In the genomic region with DNA sequence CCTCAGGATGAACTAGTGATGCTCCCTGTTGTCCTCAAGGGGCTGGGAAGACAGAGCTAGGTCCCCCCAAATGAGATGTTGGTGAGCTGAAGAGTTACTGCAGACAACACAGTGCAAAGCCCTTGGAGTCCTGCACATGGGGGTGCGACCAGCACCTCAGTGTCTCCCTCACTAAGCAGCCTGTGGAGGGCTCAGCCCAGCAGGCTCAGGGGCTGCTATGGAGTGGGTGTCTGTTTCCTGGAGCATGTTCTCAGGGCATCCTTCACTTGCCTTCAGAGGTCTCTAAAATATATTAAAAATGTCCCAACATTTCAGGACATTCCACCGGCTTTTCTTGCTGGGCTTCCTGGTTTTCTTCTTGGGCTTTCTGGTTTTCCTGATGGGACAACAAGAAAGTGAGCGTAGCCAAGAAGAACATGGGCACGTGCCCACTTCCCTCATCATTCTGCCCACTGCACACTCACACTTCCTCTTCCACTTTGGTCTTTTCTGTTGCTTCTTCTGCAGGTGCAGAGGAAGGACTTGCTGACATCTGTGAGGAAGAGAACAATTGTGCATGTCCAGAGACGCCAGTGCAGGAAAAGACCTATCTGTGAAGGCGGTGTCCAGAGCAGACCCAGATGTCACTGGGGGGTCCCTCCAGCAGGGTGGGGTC, we compare ENCODE assay signal across 10 cellular contexts. TPM values are rescaled to one million over a fixed set of nuclear protein-coding genes. Genes with fewer than 3 reads are reported as not detected.
A peak's percentile ranks its signal among the peaks of the same experiment; 100 is the strongest.
DNase-seq lines count a peak whose midpoint lies in the region; ATAC-seq and TF ChIP-seq lines count a peak whose summit lies in the region.
"Not testable (repeated sequence)": the region's sequence is repeated elsewhere in the genome, so short reads cannot be mapped to it uniquely, and the experiment has no call there.
"Had no signal": no experiment of that assay in that cellular context is flagged by ENCODE, and none has a peak within 500 bp of the region (broad histone marks: within the 10 kb centered on the region; RNA-seq: fewer than 3 reads in every experiment).

No MANE protein-coding gene starts in this region.

- intact Hi-C loops in activated B cell treated with CpG ODN at 0.5 μM for 24 hours (cut with micrococcal nuclease): not testable (repeated sequence)

- H3K4me2 ChIP-seq in DOHH2 (ENCODE audit: low read length): peak overlapping the region; percentile 31; the same call in 1 of the 2 replicates

- ATAC-seq in activated B cell treated with CpG ODN at 0.5 μM for 24 hours (ENCODE audit: low read depth): peak; percentile 37
- peak; percentile 90 to 98 for ATAC-seq in naive B cell (ENCODE audit: low read depth in 2 of 2)
- peak; percentile 48 for ATAC-seq in stimulated activated memory B cell treated with anti-CD40 and anti-IgM and Interleukin-4, amounts not matched to agents 10 μg/mL and 1 μg/mL and 100 μg/mL, for 72 hours

- not testable (repeated sequence) for H3F3A ChIP-seq in DOHH2 (ENCODE audit: control insufficient read depth, insufficient read depth)

- not testable (repeated sequence) for DNase-seq in activated B cell treated with CpG ODN at 0.5 μM for 24 hours
- DNase-seq in naive B cell: peak; percentile 19

- H3K27ac ChIP-seq in DOHH2 (ENCODE audit: low read depth, low read length): peak overlapping the region; percentile 57

- not testable (repeated sequence) for H4K20me1 ChIP-seq in DOHH2 (ENCODE audit: control insufficient read depth, insufficient read depth, low read depth, low read length)

- H3K4me3 Mint-ChIP-seq in activated B cell treated with CpG ODN at 0.5 μM for 24 hours; naive B cell; stimulated activated memory B cell treated with anti-CD40 and anti-IgM and Interleukin-4, amounts not matched to agents 10 μg/mL and 1 μg/mL and 100 μg/mL, for 72 hours: not testable (repeated sequence)

- H3K27me3 ChIP-seq in DOHH2 (ENCODE audit: control insufficient read depth, low read length): not testable (repeated sequence)

- not testable (repeated sequence) for H3K9me3 Mint-ChIP-seq in activated B cell treated with CpG ODN at 0.5 μM for 24 hours; naive B cell; stimulated activated memory B cell treated with anti-CD40 and anti-IgM and Interleukin-4, amounts not matched to agents 10 μg/mL and 1 μg/mL and 100 μg/mL, for 72 hours

- not testable (repeated sequence) for H3K4me3 ChIP-seq in DOHH2 (ENCODE audit: low read length)

- not testable (repeated sequence) for H3K9me3 ChIP-seq in DOHH2 (ENCODE audit: control insufficient read depth, insufficient read depth, low read length)

- H3K27me3 Mint-ChIP-seq in activated B cell treated with CpG ODN at 0.5 μM for 24 hours; naive B cell; stimulated activated memory B cell treated with anti-CD40 and anti-IgM and Interleukin-4, amounts not matched to agents 10 μg/mL and 1 μg/mL and 100 μg/mL, for 72 hours: not testable (repeated sequence)

- not testable (repeated sequence) for TF ChIP-seq CTCF in DOHH2 (IDR thresholded peaks at IDR 0.05; ENCODE audit: low read depth, low read length, poor library complexity, severe bottlenecking); activated B cell treated with CpG ODN at 0.5 μM for 24 hours (IDR thresholded peaks at IDR 0.05)

- not testable (repeated sequence) for H3K36me3 ChIP-seq in DOHH2 (ENCODE audit: control insufficient read depth, low read length)

- CTCF ChIA-PET in activated B cell treated with CpG ODN at 0.5 μM for 24 hours (lab: Charles Lee): not testable (repeated sequence)

- H3K9me2 ChIP-seq in DOHH2 (replicated peaks; ENCODE audit: control insufficient read depth, low read length): not testable (repeated sequence)

- POLR2A ChIA-PET in activated B cell treated with CpG ODN at 0.5 μM for 24 hours (lab: Charles Lee): not testable (repeated sequence)

- H3K4me1 Mint-ChIP-seq in activated B cell treated with CpG ODN at 0.5 μM for 24 hours; naive B cell; stimulated activated memory B cell treated with anti-CD40 and anti-IgM and Interleukin-4, amounts not matched to agents 10 μg/mL and 1 μg/mL and 100 μg/mL, for 72 hours: not testable (repeated sequence)

- H3K4me1 ChIP-seq in DOHH2 (ENCODE audit: control insufficient read depth, low read length): peaks cover 21% of the 10 kb centered on the region

- H3K79me2 ChIP-seq in DOHH2 (ENCODE audit: control insufficient read depth, low read length): not testable (repeated sequence)

- not testable (repeated sequence) for H3K27ac Mint-ChIP-seq in activated B cell treated with CpG ODN at 0.5 μM for 24 hours; naive B cell; stimulated activated memory B cell treated with anti-CD40 and anti-IgM and Interleukin-4, amounts not matched to agents 10 μg/mL and 1 μg/mL and 100 μg/mL, for 72 hours

- H3K36me3 Mint-ChIP-seq in activated B cell treated with CpG ODN at 0.5 μM for 24 hours (ENCODE audit: low read depth); naive B cell; stimulated activated memory B cell treated with anti-CD40 and anti-IgM and Interleukin-4, amounts not matched to agents 10 μg/mL and 1 μg/mL and 100 μg/mL, for 72 hours: not testable (repeated sequence)

RNA-seq across cellular contexts. Expression of gene FAM153A, which starts 58.7 kb away (rescaled TPM):
- 0.05 and 0.64 TPM in 2 replicates for total RNA-seq in activated B cell treated with CpG ODN at 0.5 μM for 24 hours
- under 1 TPM in 2 of 6 donors, not detected in 4; 0.25 to 0.35 TPM for polyA plus RNA-seq in naive B cell (ENCODE audit: low read depth in 6 of 6)
- total RNA-seq: A673, Caco-2, Daoy, G401 had no signal
- polyA plus RNA-seq: AG04450, BJ had no signal

Comparison
In these comparisons a context has a peak if more than half of its experiments do, and no peak if none do; other contexts are left out.
1. ATAC-seq: peak in every context shown above with its lines; median percentile 94 in naive B cell; 48 in stimulated activated memory B cell treated with anti-CD40 and anti-IgM and Interleukin-4, amounts not matched to agents 10 μg/mL and 1 μg/mL and 100 μg/mL, for 72 hours; 37 in activated B cell treated with CpG ODN at 0.5 μM for 24 hours.